ENCODE assay signal across 8 cellular contexts in the genomic region with DNA sequence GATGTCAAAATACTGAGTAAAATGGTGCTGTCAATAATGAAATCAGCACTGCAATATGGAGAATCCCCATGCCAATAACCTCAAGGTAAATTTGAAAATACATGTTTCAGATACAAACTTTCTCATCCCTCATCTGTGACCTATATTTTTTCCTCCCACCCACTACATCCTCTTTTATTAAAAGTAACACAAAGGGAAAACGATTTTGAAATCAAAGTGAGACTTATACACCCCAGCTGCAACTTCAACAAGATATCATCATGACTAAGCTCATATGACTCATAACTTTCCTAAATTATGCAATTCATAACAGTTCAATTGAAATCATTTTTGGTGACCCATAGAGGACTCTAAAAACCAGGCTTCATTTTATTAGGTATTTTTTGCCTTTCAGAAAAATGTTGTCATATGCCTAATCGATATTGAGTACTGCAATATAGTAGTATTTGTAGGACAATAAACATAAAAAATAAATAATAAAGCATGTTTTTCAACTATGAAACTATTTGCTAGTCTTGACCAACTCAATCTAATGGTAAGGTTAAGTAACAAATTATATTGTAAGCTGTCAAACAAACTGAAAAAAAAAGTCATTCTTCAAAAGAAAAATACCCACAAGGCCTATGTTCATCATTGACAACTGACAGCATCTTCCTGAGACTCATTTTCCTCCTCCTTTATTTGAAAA. TPM values are rescaled to one million over a fixed set of nuclear protein-coding genes. Genes with fewer than 3 reads are reported as not detected.
A peak's percentile ranks its signal among the peaks of the same experiment; 100 is the strongest.
DNase-seq lines count a peak whose midpoint lies in the region; ATAC-seq and TF ChIP-seq lines count a peak whose summit lies in the region.

No MANE protein-coding gene starts in this region.

- peak overlapping the region; percentile 96 for H3K27ac ChIP-seq in PC-9

- DNase-seq in PC-9 (peak in 1 of 2 experiments; percentile 93), dermis blood vessel endothelial cell (peak; percentile 77), NCI-H2081 treated with DMSO at 0.1 percent for 48 hours (lab: John Stamatoyannopoulos, UW) (no peak), glomerular visceral epithelial cell (ENCODE audit: extremely low spot score) (no peak)

- peaks cover 94% of the 10 kb centered on the region for H3K79me2 ChIP-seq in PC-9 (ENCODE audit: low read depth)

- no peaks in the 10 kb centered on the region for H3K9me3 ChIP-seq in PC-9 (ENCODE audit: insufficient read depth, low read depth)
- no peaks in the 10 kb centered on the region for H3K9me3 ChIP-seq in skeletal muscle satellite cell (replicated peaks; ENCODE audit: low read length)

- H2AFZ ChIP-seq in PC-9 = no peak overlapping the region

- POLR2A ChIA-PET in PC-9 (lab: Charles Lee; ENCODE audit: unreplicated experiment) = interaction anchor here (0.5 kb wide), 1 partner anchor 408 kb away, joined by 4 read pairs; no protein-coding TSS in a partner anchor

- intact Hi-C loops in PC-9 (cut with micrococcal nuclease; ENCODE audit: unreplicated experiment) = loop anchor here (10.0 kb wide), 1 partner anchor 318 kb away; no protein-coding TSS in a partner anchor

- BruUV-seq in PC-9 (replicated peaks; lab: Mats Ljungman, UMichigan) = no TSS peak

- H3K27me3 ChIP-seq in PC-9 (ENCODE audit: insufficient read depth, low read depth) (no peaks in the 10 kb centered on the region), skeletal muscle satellite cell (ENCODE audit: control insufficient read depth, insufficient read depth, low read length) (no peaks in the 10 kb centered on the region)

- H4K20me1 ChIP-seq in PC-9 (ENCODE audit: insufficient read depth) = peaks cover 26% of the 10 kb centered on the region

- no peaks in the 10 kb centered on the region for H3K9me2 ChIP-seq in PC-9 (ENCODE audit: insufficient read depth)

- H3K4me3 ChIP-seq in PC-9 (peak overlapping the region; percentile 51), skeletal muscle satellite cell (ENCODE audit: low read length) (peak overlapping the region; percentile 52)

- peak overlapping the region; percentile 74 for H3K9ac ChIP-seq in skeletal muscle satellite cell (ENCODE audit: low read depth, low read length)

- CTCF ChIA-PET in PC-9 (lab: Charles Lee) = no interaction called here

- H3F3A ChIP-seq in PC-9 (ENCODE audit: insufficient read depth, low read depth) = peaks cover 41% of the 10 kb centered on the region

- ATAC-seq in GM18858 (IDR thresholded peaks at IDR 0.05; ENCODE audit: unreplicated experiment) = peak; percentile 12
- ATAC-seq in HG03196 (IDR thresholded peaks at IDR 0.05; ENCODE audit: unreplicated experiment) = no peak
- no peak for ATAC-seq in GM18498 (IDR thresholded peaks at IDR 0.05; ENCODE audit: unreplicated experiment)

- H3K4me1 ChIP-seq in PC-9 (replicated peaks; ENCODE audit: insufficient read depth) (peaks cover 72% of the 10 kb centered on the region), skeletal muscle satellite cell (ENCODE audit: control insufficient read depth, insufficient read depth, low read length) (peaks cover 43% of the 10 kb centered on the region)

- H3K4me2 ChIP-seq in PC-9 = peak overlapping the region; percentile 98
- peak overlapping the region; percentile 75 for H3K4me2 ChIP-seq in skeletal muscle satellite cell (ENCODE audit: low read length)

- H3K36me3 ChIP-seq in PC-9 (ENCODE audit: low read depth) = peaks cover 9% of the 10 kb centered on the region
- no peaks in the 10 kb centered on the region for H3K36me3 ChIP-seq in skeletal muscle satellite cell (ENCODE audit: insufficient read depth, low read length)

- TF ChIP-seq CTCF in PC-9 (conservative IDR thresholded peaks at IDR 0.05) = no peak

RNA-seq across cellular contexts. Expression of gene ADAM17, which starts 3.0 kb away (rescaled TPM):
- total RNA-seq in PC-9 (2021) (53.5 and 65.0 TPM in 2 replicates), dermis blood vessel endothelial cell (54.0 and 65.0 TPM in 2 replicates)
- total RNA-seq in skeletal muscle satellite cell (2012; rRNA removed) = 27.5 and 35.5 TPM in 2 replicates
